In the genomic region with DNA sequence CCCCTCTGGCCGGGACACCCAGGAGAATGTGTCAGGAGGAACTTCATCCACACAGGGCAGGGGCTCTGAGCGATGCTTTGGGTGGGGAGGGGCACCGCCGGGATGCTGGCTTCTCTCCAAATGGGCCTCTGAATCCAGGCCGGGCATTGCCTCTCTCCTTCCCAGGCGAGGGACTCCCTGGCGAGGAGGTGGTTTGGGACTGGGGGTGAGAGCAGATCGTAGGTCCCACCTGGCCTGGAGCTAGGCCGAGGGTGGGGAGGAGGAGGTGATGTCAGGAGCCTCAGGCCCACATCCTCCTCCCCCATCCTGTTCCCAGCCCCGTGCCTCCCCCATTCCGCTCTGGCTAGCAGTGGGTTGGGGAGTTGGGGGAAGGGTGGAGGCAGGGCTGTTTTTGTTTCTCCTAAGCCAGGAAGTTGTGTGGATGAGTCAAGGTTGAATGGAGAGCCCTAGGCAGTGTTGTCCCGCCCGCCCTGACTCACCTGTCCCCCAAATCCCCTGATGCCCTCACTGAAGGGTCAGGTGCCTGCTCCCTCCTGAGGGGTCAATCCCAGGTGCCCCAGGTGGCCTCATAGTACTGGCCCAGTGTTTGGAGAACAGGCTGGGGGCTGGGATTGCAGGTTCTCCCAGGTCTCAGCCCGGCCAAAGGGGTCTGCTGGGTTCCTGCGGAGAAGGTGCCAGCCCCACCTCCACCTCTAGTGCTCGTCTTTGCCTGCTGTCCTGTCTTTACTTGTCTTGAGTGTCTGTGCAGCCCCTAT, we compare ENCODE assay signal across 1 cellular context.
TF ChIP-seq lines count a peak whose summit lies in the region.

No MANE protein-coding gene starts in this region.

TF ChIP-seq in WTC11, 78 proteins besides CTCF, POLR2A, EP300 and RAD21 (continued from another document):
- TF ChIP-seq, protein P1, sequence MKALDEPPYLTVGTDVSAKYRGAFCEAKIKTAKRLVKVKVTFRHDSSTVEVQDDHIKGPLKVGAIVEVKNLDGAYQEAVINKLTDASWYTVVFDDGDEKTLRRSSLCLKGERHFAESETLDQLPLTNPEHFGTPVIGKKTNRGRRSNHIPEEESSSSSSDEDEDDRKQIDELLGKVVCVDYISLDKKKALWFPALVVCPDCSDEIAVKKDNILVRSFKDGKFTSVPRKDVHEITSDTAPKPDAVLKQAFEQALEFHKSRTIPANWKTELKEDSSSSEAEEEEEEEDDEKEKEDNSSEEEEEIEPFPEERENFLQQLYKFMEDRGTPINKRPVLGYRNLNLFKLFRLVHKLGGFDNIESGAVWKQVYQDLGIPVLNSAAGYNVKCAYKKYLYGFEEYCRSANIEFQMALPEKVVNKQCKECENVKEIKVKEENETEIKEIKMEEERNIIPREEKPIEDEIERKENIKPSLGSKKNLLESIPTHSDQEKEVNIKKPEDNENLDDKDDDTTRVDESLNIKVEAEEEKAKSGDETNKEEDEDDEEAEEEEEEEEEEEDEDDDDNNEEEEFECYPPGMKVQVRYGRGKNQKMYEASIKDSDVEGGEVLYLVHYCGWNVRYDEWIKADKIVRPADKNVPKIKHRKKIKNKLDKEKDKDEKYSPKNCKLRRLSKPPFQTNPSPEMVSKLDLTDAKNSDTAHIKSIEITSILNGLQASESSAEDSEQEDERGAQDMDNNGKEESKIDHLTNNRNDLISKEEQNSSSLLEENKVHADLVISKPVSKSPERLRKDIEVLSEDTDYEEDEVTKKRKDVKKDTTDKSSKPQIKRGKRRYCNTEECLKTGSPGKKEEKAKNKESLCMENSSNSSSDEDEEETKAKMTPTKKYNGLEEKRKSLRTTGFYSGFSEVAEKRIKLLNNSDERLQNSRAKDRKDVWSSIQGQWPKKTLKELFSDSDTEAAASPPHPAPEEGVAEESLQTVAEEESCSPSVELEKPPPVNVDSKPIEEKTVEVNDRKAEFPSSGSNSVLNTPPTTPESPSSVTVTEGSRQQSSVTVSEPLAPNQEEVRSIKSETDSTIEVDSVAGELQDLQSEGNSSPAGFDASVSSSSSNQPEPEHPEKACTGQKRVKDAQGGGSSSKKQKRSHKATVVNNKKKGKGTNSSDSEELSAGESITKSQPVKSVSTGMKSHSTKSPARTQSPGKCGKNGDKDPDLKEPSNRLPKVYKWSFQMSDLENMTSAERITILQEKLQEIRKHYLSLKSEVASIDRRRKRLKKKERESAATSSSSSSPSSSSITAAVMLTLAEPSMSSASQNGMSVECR (CRISPR knock-in tag; IDR thresholded peaks at IDR 0.05; ENCODE audit: borderline replicate concordance), result peak; percentile 88; the same call in 1 of the 2 replicates
- TF ChIP-seq, protein P2, sequence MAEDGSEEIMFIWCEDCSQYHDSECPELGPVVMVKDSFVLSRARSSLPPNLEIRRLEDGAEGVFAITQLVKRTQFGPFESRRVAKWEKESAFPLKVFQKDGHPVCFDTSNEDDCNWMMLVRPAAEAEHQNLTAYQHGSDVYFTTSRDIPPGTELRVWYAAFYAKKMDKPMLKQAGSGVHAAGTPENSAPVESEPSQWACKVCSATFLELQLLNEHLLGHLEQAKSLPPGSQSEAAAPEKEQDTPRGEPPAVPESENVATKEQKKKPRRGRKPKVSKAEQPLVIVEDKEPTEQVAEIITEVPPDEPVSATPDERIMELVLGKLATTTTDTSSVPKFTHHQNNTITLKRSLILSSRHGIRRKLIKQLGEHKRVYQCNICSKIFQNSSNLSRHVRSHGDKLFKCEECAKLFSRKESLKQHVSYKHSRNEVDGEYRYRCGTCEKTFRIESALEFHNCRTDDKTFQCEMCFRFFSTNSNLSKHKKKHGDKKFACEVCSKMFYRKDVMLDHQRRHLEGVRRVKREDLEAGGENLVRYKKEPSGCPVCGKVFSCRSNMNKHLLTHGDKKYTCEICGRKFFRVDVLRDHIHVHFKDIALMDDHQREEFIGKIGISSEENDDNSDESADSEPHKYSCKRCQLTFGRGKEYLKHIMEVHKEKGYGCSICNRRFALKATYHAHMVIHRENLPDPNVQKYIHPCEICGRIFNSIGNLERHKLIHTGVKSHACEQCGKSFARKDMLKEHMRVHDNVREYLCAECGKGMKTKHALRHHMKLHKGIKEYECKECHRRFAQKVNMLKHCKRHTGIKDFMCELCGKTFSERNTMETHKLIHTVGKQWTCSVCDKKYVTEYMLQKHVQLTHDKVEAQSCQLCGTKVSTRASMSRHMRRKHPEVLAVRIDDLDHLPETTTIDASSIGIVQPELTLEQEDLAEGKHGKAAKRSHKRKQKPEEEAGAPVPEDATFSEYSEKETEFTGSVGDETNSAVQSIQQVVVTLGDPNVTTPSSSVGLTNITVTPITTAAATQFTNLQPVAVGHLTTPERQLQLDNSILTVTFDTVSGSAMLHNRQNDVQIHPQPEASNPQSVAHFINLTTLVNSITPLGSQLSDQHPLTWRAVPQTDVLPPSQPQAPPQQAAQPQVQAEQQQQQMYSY (CRISPR knock-in tag; IDR thresholded peaks at IDR 0.05), result peak; percentile 96
- TF ChIP-seq RELA (CRISPR knock-in tag; IDR thresholded peaks at IDR 0.05; ENCODE audit: borderline replicate concordance) (0 out of 2 replicates have a peak, but pooled peaks have one; percentile 56), ZNF423 (CRISPR knock-in tag; IDR thresholded peaks at IDR 0.05) (peak; percentile 49; the same call in 1 of the 2 replicates), NFATC4 (CRISPR knock-in tag; IDR thresholded peaks at IDR 0.05) (no peak), JUN (CRISPR knock-in tag; IDR thresholded peaks at IDR 0.05) (0 out of 2 replicates have a peak, but pooled peaks have one; percentile 40), KAT7 (CRISPR knock-in tag; IDR thresholded peaks at IDR 0.05; ENCODE audit: borderline replicate concordance) (peak; percentile 97), HMGA2 (CRISPR knock-in tag; IDR thresholded peaks at IDR 0.05) (no peak), SMAD4 (CRISPR knock-in tag; IDR thresholded peaks at IDR 0.05) (no peak), NR1H2 (CRISPR knock-in tag; IDR thresholded peaks at IDR 0.05) (no peak), FOXK1 (CRISPR knock-in tag; IDR thresholded peaks at IDR 0.05) (peak; percentile 94), OVOL2 (CRISPR knock-in tag; IDR thresholded peaks at IDR 0.05; ENCODE audit: borderline replicate concordance) (no peak)
- TF ChIP-seq, protein P3, sequence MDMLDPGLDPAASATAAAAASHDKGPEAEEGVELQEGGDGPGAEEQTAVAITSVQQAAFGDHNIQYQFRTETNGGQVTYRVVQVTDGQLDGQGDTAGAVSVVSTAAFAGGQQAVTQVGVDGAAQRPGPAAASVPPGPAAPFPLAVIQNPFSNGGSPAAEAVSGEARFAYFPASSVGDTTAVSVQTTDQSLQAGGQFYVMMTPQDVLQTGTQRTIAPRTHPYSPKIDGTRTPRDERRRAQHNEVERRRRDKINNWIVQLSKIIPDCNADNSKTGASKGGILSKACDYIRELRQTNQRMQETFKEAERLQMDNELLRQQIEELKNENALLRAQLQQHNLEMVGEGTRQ (CRISPR knock-in tag; IDR thresholded peaks at IDR 0.05), result 0 out of 2 replicates have a peak, but pooled peaks have one; percentile 4
- TF ChIP-seq, protein P4, sequence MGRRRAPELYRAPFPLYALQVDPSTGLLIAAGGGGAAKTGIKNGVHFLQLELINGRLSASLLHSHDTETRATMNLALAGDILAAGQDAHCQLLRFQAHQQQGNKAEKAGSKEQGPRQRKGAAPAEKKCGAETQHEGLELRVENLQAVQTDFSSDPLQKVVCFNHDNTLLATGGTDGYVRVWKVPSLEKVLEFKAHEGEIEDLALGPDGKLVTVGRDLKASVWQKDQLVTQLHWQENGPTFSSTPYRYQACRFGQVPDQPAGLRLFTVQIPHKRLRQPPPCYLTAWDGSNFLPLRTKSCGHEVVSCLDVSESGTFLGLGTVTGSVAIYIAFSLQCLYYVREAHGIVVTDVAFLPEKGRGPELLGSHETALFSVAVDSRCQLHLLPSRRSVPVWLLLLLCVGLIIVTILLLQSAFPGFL (CRISPR knock-in tag; IDR thresholded peaks at IDR 0.05; ENCODE audit: borderline replicate concordance), result 0 out of 2 replicates have a peak, but pooled peaks have one; percentile 42
- TF ChIP-seq, protein P5, sequence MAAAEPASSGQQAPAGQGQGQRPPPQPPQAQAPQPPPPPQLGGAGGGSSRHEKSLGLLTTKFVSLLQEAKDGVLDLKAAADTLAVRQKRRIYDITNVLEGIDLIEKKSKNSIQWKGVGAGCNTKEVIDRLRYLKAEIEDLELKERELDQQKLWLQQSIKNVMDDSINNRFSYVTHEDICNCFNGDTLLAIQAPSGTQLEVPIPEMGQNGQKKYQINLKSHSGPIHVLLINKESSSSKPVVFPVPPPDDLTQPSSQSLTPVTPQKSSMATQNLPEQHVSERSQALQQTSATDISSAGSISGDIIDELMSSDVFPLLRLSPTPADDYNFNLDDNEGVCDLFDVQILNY (CRISPR knock-in tag; IDR thresholded peaks at IDR 0.05), result no peak
- TF ChIP-seq, protein P6, sequence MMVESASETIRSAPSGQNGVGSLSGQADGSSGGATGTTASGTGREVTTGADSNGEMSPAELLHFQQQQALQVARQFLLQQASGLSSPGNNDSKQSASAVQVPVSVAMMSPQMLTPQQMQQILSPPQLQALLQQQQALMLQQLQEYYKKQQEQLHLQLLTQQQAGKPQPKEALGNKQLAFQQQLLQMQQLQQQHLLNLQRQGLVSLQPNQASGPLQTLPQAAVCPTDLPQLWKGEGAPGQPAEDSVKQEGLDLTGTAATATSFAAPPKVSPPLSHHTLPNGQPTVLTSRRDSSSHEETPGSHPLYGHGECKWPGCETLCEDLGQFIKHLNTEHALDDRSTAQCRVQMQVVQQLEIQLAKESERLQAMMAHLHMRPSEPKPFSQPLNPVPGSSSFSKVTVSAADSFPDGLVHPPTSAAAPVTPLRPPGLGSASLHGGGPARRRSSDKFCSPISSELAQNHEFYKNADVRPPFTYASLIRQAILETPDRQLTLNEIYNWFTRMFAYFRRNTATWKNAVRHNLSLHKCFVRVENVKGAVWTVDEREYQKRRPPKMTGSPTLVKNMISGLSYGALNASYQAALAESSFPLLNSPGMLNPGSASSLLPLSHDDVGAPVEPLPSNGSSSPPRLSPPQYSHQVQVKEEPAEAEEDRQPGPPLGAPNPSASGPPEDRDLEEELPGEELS (CRISPR knock-in tag; IDR thresholded peaks at IDR 0.05), result 0 out of 2 replicates have a peak, but pooled peaks have one; percentile 32
- TF ChIP-seq, protein P7, sequence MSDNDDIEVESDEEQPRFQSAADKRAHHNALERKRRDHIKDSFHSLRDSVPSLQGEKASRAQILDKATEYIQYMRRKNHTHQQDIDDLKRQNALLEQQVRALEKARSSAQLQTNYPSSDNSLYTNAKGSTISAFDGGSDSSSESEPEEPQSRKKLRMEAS (CRISPR knock-in tag; IDR thresholded peaks at IDR 0.05), result peak; percentile 67; the same call in 1 of the 2 replicates
TF ChIP-seq in WTC11: peak in this region for 18.
